Comparison of ENCODE assay signal across 19 cellular contexts in the genomic region with DNA sequence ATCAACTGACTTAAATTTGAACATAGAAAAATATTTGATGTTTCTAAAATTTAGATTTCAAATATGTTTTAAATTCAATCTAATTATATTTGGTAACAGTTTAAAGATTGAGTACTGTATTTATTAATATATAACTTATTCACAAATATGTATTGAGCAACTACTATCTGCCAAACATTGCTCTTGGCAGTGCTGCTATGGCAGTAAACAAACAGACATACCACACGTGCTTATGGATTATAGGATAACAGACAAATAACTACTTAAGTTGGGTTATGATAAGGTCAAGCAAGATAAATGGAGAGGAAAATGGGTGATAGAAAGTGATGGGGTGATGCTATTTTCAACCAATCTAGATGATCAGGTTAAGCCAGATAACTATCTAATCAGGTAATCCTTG.
"Had no signal": no experiment of that assay in that cellular context is flagged by ENCODE, and none has a peak within 500 bp of the region (broad histone marks: within the 10 kb centered on the region; RNA-seq: fewer than 3 reads in every experiment).

No MANE protein-coding gene starts in this region.

- DNase-seq: IMR-90, Karpas-422, KG1, MM.1S, NCI-H1092 treated with DMSO at 0.1 percent for 48 hours, NCI-H1436 treated with DMSO at 0.1 percent for 48 hours, NCI-H1694, NCI-H187 treated with DMSO at 0.1 percent for 48 hours, NCI-H2029 treated with DMSO at 0.1 percent for 48 hours, NCI-H2171 treated with DMSO at 0.1 percent for 48 hours, NCI-H345, NCI-H446 treated with DMSO at 0.1 percent for 48 hours, NCI-H510A treated with DMSO at 0.1 percent for 48 hours, NCI-H526, PC-3, SHP77, SK-N-SH, SW 1271 had no signal

- H3K27ac ChIP-seq: RWPE1 had no signal

- H3K9me3 ChIP-seq: SK-N-SH had no signal
